ENCODE assay signal across 2 cellular contexts in genomic region chr2:118755362-118755761, GRCh38.
TF ChIP-seq lines count a peak whose summit lies in the region.

No MANE protein-coding gene starts in this region.

TF ChIP-seq in GM23338, 12 proteins besides CTCF, POLR2A, EP300 and RAD21 (continued from another document):
- no peak for TF ChIP-seq REST (IDR thresholded peaks at IDR 0.05; ENCODE audit: unreplicated experiment)
- no peak for TF ChIP-seq POLR2AphosphoS5 (IDR thresholded peaks at IDR 0.05; ENCODE audit: low read depth)
- TF ChIP-seq ZNF114 (CRISPR knock-in tag; IDR thresholded peaks at IDR 0.05), result no peak
- TF ChIP-seq CREB1 (CRISPR knock-in tag; IDR thresholded peaks at IDR 0.05; ENCODE audit: low read depth), result no peak

TF ChIP-seq in H1, 55 proteins besides CTCF, POLR2A, EP300 and RAD21 (continued from another document):
- TF ChIP-seq CHD1 (IDR thresholded peaks at IDR 0.05; ENCODE audit: low read depth, low read length) (no peak), RFX5 (IDR thresholded peaks at IDR 0.05; ENCODE audit: borderline replicate concordance, low read depth, low read length) (no peak), KDM4A (IDR thresholded peaks at IDR 0.05; ENCODE audit: low read depth, low read length, severe bottlenecking) (no peak), POLR2AphosphoS5 (IDR thresholded peaks at IDR 0.05; ENCODE audit: low read depth, low read length) (no peak), MAX (IDR thresholded peaks at IDR 0.05) (no peak), ASH2L (IDR thresholded peaks at IDR 0.05; ENCODE audit: low read length) (no peak), PHF8 (conservative IDR thresholded peaks at IDR 0.05; ENCODE audit: low read depth, low read length) (no peak), SP4 (IDR thresholded peaks at IDR 0.05; ENCODE audit: low read length) (no peak), ZNF274 (IDR thresholded peaks at IDR 0.05; ENCODE audit: borderline replicate concordance, extremely low read depth, low read length) (no peak), E2F6 (IDR thresholded peaks at IDR 0.05) (no peak), SUZ12 (IDR thresholded peaks at IDR 0.05; ENCODE audit: low read length) (no peak), ATF2 (IDR thresholded peaks at IDR 0.05; ENCODE audit: low read length) (no peak), GABPA (IDR thresholded peaks at IDR 0.05; ENCODE audit: borderline replicate concordance, insufficient read depth, low read length) (no peak), SRF (IDR thresholded peaks at IDR 0.05; ENCODE audit: low read depth, low read length) (no peak), BRCA1 (IDR thresholded peaks at IDR 0.05; ENCODE audit: low read depth, low read length) (no peak), TEAD4 (IDR thresholded peaks at IDR 0.05; ENCODE audit: low read depth, low read length) (no peak), YY1 (IDR thresholded peaks at IDR 0.05; ENCODE audit: low read depth, low read length) (no peak), KDM5A (IDR thresholded peaks at IDR 0.05; ENCODE audit: low read length) (no peak)
